ENCODE assay signal across 17 cellular contexts in genomic region chr6:168626046-168626445, GRCh38.
"Had no signal": no experiment of that assay in that cellular context is flagged by ENCODE, and none has a peak within 500 bp of the region (broad histone marks: within the 10 kb centered on the region; RNA-seq: fewer than 3 reads in every experiment).

No MANE protein-coding gene starts in this region.

- DNase-seq: KBM-7, MV-4-11, NCI-H1092, NCI-H1105 treated with DMSO at 0.1 percent for 48 hours, NCI-H1417 treated with DMSO at 0.1 percent for 48 hours, NCI-H146, NCI-H1694 treated with DMSO at 0.1 percent for 48 hours, NCI-H1930, NCI-H2081, NCI-H2107, NCI-H2227 treated with DMSO at 0.1 percent for 48 hours, NCI-H524, NCI-H526 treated with DMSO at 0.1 percent for 48 hours, NCI-H748 treated with DMSO at 0.1 percent for 48 hours, Right ventricle myocardium superior, RPMI8226, SIG-M5 had no signal
